Comparison of ENCODE assay signal across 9 cellular contexts in genomic region chr5:7878381-7878873, GRCh38. TPM values are rescaled to one million over a fixed set of nuclear protein-coding genes. Genes with fewer than 3 reads are reported as not detected.
DNase-seq lines count a peak whose midpoint lies in the region; ATAC-seq and TF ChIP-seq lines count a peak whose summit lies in the region.
"Had no signal": no experiment of that assay in that cellular context is flagged by ENCODE, and none has a peak within 500 bp of the region (broad histone marks: within the 10 kb centered on the region; RNA-seq: fewer than 3 reads in every experiment).

No MANE protein-coding gene starts in this region.

- peak; percentile 57 for DNase-seq in GM10266 (ENCODE audit: extremely low spot score)
- DNase-seq in Kasumi-1 (lab: John Stamatoyannopoulos, UW), result peak; percentile 35 to 39
- no peak for DNase-seq in epithelial cell of proximal tubule (ENCODE audit: low read depth)
- DNase-seq in SW 1271 (lab: John Stamatoyannopoulos, UW), result no peak
- DNase-seq in NCI-H2227 treated with DMSO at 0.1 percent for 48 hours (lab: John Stamatoyannopoulos, UW), result no peak
- DNase-seq in epidermal melanocyte (ENCODE audit: insufficient read length, low spot score), result no peak
- DNase-seq in lower leg skin (ENCODE audit: low spot score in 2 of 2), result no peak

- TF ChIP-seq POLR2A in lower leg skin (IDR thresholded peaks at IDR 0.05), result no peak

- ATAC-seq in GM21528 (IDR thresholded peaks at IDR 0.05; ENCODE audit: low FRiP score, unreplicated experiment), result peak; percentile 98

- TF ChIP-seq CTCF in GM10266 (IDR thresholded peaks at IDR 0.05; ENCODE audit: control insufficient read depth, insufficient read depth, low read depth, missing control alignments), result no peak
- TF ChIP-seq CTCF in epithelial cell of proximal tubule (conservative IDR thresholded peaks at IDR 0.05; ENCODE audit: low read depth, low read length), result no peak
- no peak for TF ChIP-seq CTCF in lower leg skin (IDR thresholded peaks at IDR 0.05)

- H3K4me3 ChIP-seq in epithelial cell of proximal tubule (ENCODE audit: low read depth, low read length) (peak overlapping the region; percentile 3), lower leg skin (ENCODE audit: low read depth, poor library complexity, severe bottlenecking) (no peak overlapping the region)
- H3K4me3 ChIP-seq: heart left ventricle had no signal

- intact Hi-C loops in lower leg skin (cut with DNase I; ENCODE audit: low total_unique reads), result no loop called here

RNA-seq across cellular contexts. Expression of gene MTRR, which starts 9.5 kb away (rescaled TPM):
- total RNA-seq in epithelial cell of proximal tubule (20.0 and 39.9 TPM in 2 replicates), lower leg skin (10 to 100 TPM; 22.6 to 45.4 (median 30.5) TPM)

RNA-seq across cellular contexts. Expression of gene FASTKD3, which starts 9.6 kb away (rescaled TPM):
- total RNA-seq in epithelial cell of proximal tubule (8.4 and 17.9 TPM in 2 replicates), lower leg skin (10 to 100 TPM in 1 of 4 donors, 1 to 10 TPM in 3; 6.0 to 17.6 (median 8.4) TPM)

RNA-seq across cellular contexts. Expression of gene CFAP90, which starts 27.5 kb away (rescaled TPM):
- total RNA-seq in epithelial cell of proximal tubule (1.2 TPM in 1 of 2 replicates, not detected in the other), lower leg skin (under 1 TPM in 2 of 4 donors, not detected in 2; 0.21 to 0.32 TPM)
- total RNA-seq: heart left ventricle had no signal

Comparison
In these comparisons a context has a peak if more than half of its experiments do, and no peak if none do; other contexts are left out.
1. DNase-seq: peak in GM10266 (single experiment) and Kasumi-1 (2 of 2); none in epithelial cell of proximal tubule (single experiment), SW 1271 (0 of 2), NCI-H2227 treated with DMSO at 0.1 percent for 48 hours (single experiment), epidermal melanocyte (single experiment) and lower leg skin (0 of 2).